In genomic region chr4:144090744-144091143, GRCh38 we compare ENCODE assay signal across 26 cellular contexts. TPM values are rescaled to one million over a fixed set of nuclear protein-coding genes. Genes with fewer than 3 reads are reported as not detected.
"Had no signal": no experiment of that assay in that cellular context is flagged by ENCODE, and none has a peak within 500 bp of the region (broad histone marks: within the 10 kb centered on the region; RNA-seq: fewer than 3 reads in every experiment).

No MANE protein-coding gene starts in this region.

- H3K36me3 Mint-ChIP-seq: activated naive CD4-positive, alpha-beta T cell treated with anti-CD3 and anti-CD28 coated beads, Interleukin-2, amount 50 U/mL, for 72 hours; natural killer cell; neural progenitor cell had no signal

- H3K36me3 ChIP-seq: breast epithelium, esophagus squamous epithelium, left ventricle myocardium inferior, neural progenitor cell, suprapubic skin, tibial artery, upper lobe of right lung had no signal

- H3K4me2 ChIP-seq: neural progenitor cell, smooth muscle cell had no signal

- H3K27ac Mint-ChIP-seq: activated B cell treated with CpG ODN at 0.5 μM for 24 hours; activated CD8-positive, alpha-beta T cell treated with anti-CD3 and anti-CD28 coated beads for 36 hours; activated naive CD4-positive, alpha-beta T cell treated with anti-CD3 and anti-CD28 coated beads, Interleukin-2, amount 50 U/mL, for 72 hours; activated T-helper 2 cell treated with anti-CD3 and anti-CD28 coated beads, Interferon-gamma antibody, Interleukin-2, Interleukin-4, amounts not matched to agents 10 μg/mL and 5 μg/mL and 100 μg/mL, durations not matched to agents 14 hours and 24 hours and 36 hours; dendritic cell treated with granulocyte-macrophage colony-stimulating factor and Interleukin-4, amounts not matched to agents 40 ng/mL and 50 ng/mL, for 4 days; natural killer cell; neural progenitor cell had no signal

- H2AFZ ChIP-seq: neural progenitor cell, parathyroid adenoma had no signal

- H3K79me2 ChIP-seq: parathyroid adenoma had no signal

- H3K27me3 Mint-ChIP-seq: activated B cell treated with CpG ODN at 0.5 μM for 24 hours; activated CD8-positive, alpha-beta T cell treated with anti-CD3 and anti-CD28 coated beads for 36 hours; dendritic cell treated with granulocyte-macrophage colony-stimulating factor and Interleukin-4, amounts not matched to agents 40 ng/mL and 50 ng/mL, for 4 days had no signal

- H3K27me3 ChIP-seq: breast epithelium, esophagus squamous epithelium, neural progenitor cell, suprapubic skin, tibial artery, upper lobe of right lung had no signal

- H3K27ac ChIP-seq: breast epithelium, esophagus squamous epithelium, left ventricle myocardium inferior, neural progenitor cell, parathyroid adenoma, psoas muscle, suprapubic skin, tibial artery, upper lobe of right lung had no signal

- DNase-seq: activated B cell treated with CpG ODN at 0.5 μM for 24 hours; activated CD4-positive, alpha-beta T cell treated with anti-CD3 and anti-CD28 coated beads, Interleukin-2, amount 50 U/mL, for 1 hour; activated CD8-positive, alpha-beta T cell treated with anti-CD3 and anti-CD28 coated beads for 36 hours; activated T-cell treated with anti-CD3 and anti-CD28 coated beads, Interleukin-2, amount 50 U/mL, for 4 hours; esophagus squamous epithelium; foreskin melanocyte; left ventricle myocardium inferior; mesendoderm; natural killer cell; occipital lobe; psoas muscle; stimulated activated CD4-positive, alpha-beta T cell treated with anti-CD3 and anti-CD28 coated beads, Interleukin-2, amount 100 ng/mL, for 24 hours; stimulated activated naive CD4-positive, alpha-beta T cell; tibial artery; upper lobe of right lung had no signal

- H3K4me3 Mint-ChIP-seq: activated B cell treated with CpG ODN at 0.5 μM for 24 hours; activated CD8-positive, alpha-beta T cell treated with anti-CD3 and anti-CD28 coated beads for 36 hours; activated T-cell treated with anti-CD3 and anti-CD28 coated beads, Interleukin-2, amount 50 U/mL, for 4 hours; central memory CD8-positive, alpha-beta T cell; dendritic cell treated with granulocyte-macrophage colony-stimulating factor and Interleukin-4, amounts not matched to agents 40 ng/mL and 50 ng/mL, for 4 days; natural killer cell; neural progenitor cell had no signal

- H3K4me3 ChIP-seq: breast epithelium, esophagus squamous epithelium, left ventricle myocardium inferior, lung, neural progenitor cell, psoas muscle, smooth muscle cell, suprapubic skin, tibial artery, upper lobe of right lung had no signal

- H3K4me1 Mint-ChIP-seq: central memory CD8-positive, alpha-beta T cell; natural killer cell; neural progenitor cell had no signal

- H3K4me1 ChIP-seq: breast epithelium, esophagus squamous epithelium, left ventricle myocardium inferior, neural progenitor cell, parathyroid adenoma, psoas muscle, suprapubic skin, tibial artery, upper lobe of right lung had no signal

- H3K9me3 ChIP-seq: breast epithelium, esophagus squamous epithelium, left ventricle myocardium inferior, psoas muscle, suprapubic skin, tibial artery, upper lobe of right lung had no signal

- ATAC-seq: activated CD8-positive, alpha-beta T cell treated with anti-CD3 and anti-CD28 coated beads for 36 hours; activated naive CD4-positive, alpha-beta T cell treated with anti-CD3 and anti-CD28 coated beads, Interleukin-2, amount 50 U/mL, for 72 hours; activated T-cell treated with anti-CD3 and anti-CD28 coated beads, Interleukin-2, amount 50 U/mL, for 4 hours; natural killer cell; psoas muscle; upper lobe of right lung had no signal

- H3K9ac ChIP-seq: neural progenitor cell, parathyroid adenoma had no signal

- H3K9me3 Mint-ChIP-seq: activated B cell treated with CpG ODN at 0.5 μM for 24 hours; activated CD8-positive, alpha-beta T cell treated with anti-CD3 and anti-CD28 coated beads for 36 hours; activated T-cell treated with anti-CD3 and anti-CD28 coated beads, Interleukin-2, amount 50 U/mL, for 4 hours; activated T-helper 2 cell treated with anti-CD3 and anti-CD28 coated beads, Interferon-gamma antibody, Interleukin-2, Interleukin-4, amounts not matched to agents 10 μg/mL and 5 μg/mL and 100 μg/mL, durations not matched to agents 14 hours and 24 hours and 36 hours; central memory CD8-positive, alpha-beta T cell; dendritic cell treated with granulocyte-macrophage colony-stimulating factor and Interleukin-4, amounts not matched to agents 40 ng/mL and 50 ng/mL, for 4 days; neural progenitor cell had no signal

RNA-seq across cellular contexts. Expression of gene GYPA, which starts 49.8 kb away (rescaled TPM):
- total RNA-seq: activated B cell treated with CpG ODN at 0.5 μM for 24 hours; activated CD8-positive, alpha-beta T cell treated with anti-CD3 and anti-CD28 coated beads for 36 hours; activated naive CD4-positive, alpha-beta T cell treated with anti-CD3 and anti-CD28 coated beads, Interleukin-2, amount 50 U/mL, for 72 hours; activated T-cell treated with anti-CD3 and anti-CD28 coated beads, Interleukin-2, amount 50 U/mL, for 4 hours; activated T-helper 2 cell treated with anti-CD3 and anti-CD28 coated beads, Interferon-gamma antibody, Interleukin-2, Interleukin-4, amounts not matched to agents 10 μg/mL and 5 μg/mL and 100 μg/mL, durations not matched to agents 14 hours and 24 hours and 36 hours; breast epithelium; esophagus squamous epithelium; glomerular endothelial cell; left ventricle myocardium inferior; natural killer cell; smooth muscle cell; suprapubic skin; upper lobe of right lung had no signal
